1 cellular context compared by ENCODE assay signal in the genomic region with DNA sequence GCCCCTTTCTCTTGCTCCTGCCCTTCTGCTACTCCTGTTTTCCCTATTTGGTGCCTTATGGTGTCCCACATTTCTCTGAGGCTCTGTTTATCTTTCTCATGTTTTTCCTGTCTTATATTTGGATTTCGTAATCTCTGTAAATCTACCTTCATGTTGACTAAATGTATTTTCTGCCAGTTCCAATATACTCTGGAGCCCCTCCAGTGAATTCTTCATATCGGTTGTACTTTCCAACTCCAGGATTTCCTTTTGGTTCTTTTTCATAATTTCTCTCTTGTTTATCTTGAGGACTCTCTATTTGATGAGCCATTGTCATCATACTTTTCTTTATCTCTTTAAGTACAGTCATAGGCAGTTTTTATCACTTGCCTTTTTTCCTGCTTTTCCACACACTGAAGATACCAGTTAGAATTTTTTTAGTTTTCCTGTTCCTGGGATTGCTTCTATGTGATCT.
A peak's percentile ranks its signal among the peaks of the same experiment; 100 is the strongest.
TF ChIP-seq lines count a peak whose summit lies in the region.

No MANE protein-coding gene starts in this region.

TF ChIP-seq in HepG2, 621 proteins besides CTCF, POLR2A, EP300 and RAD21 (continued from another document and continues in another):
- TF ChIP-seq THRA (CRISPR knock-in tag; IDR thresholded peaks at IDR 0.05; ENCODE audit: borderline replicate concordance): peak; percentile 83
- TF ChIP-seq KLF15 (CRISPR knock-in tag; IDR thresholded peaks at IDR 0.05; ENCODE audit: borderline replicate concordance): no peak
- TF ChIP-seq AKAP8 (CRISPR knock-in tag; IDR thresholded peaks at IDR 0.05): no peak
- peak; percentile 31; the same call in 1 of the 2 replicates for TF ChIP-seq GABPB1 (CRISPR knock-in tag; IDR thresholded peaks at IDR 0.05)
- no peak for TF ChIP-seq ZZZ3 (CRISPR knock-in tag; IDR thresholded peaks at IDR 0.05; ENCODE audit: borderline replicate concordance)
- TF ChIP-seq ZNF556 (CRISPR knock-in tag; IDR thresholded peaks at IDR 0.05; ENCODE audit: borderline replicate concordance): peak; percentile 52; the same call in 1 of the 2 replicates
- TF ChIP-seq TARDBP (CRISPR knock-in tag; IDR thresholded peaks at IDR 0.05): peak; percentile 96
- peak; percentile 98 for TF ChIP-seq ZNF614 (CRISPR knock-in tag; IDR thresholded peaks at IDR 0.05; ENCODE audit: borderline replicate concordance)
- TF ChIP-seq, protein P1, sequence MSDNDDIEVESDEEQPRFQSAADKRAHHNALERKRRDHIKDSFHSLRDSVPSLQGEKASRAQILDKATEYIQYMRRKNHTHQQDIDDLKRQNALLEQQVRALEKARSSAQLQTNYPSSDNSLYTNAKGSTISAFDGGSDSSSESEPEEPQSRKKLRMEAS (IDR thresholded peaks at IDR 0.05): peak; percentile 31
- peak; percentile 58; the same call in 1 of the 2 replicates for TF ChIP-seq ZNF362 (CRISPR knock-in tag; IDR thresholded peaks at IDR 0.05; ENCODE audit: borderline replicate concordance)
- TF ChIP-seq SYNCRIP (IDR thresholded peaks at IDR 0.05; ENCODE audit: insufficient read depth, low read depth, low read length): no peak
- peak; percentile 94 for TF ChIP-seq ZNF609 (CRISPR knock-in tag; IDR thresholded peaks at IDR 0.05; ENCODE audit: borderline replicate concordance)
- no peak for TF ChIP-seq CBX1 (IDR thresholded peaks at IDR 0.05; ENCODE audit: low read depth)
- peak; percentile 91 for TF ChIP-seq SAP130 (CRISPR knock-in tag; IDR thresholded peaks at IDR 0.05; ENCODE audit: low read depth)
- TF ChIP-seq GABPA (IDR thresholded peaks at IDR 0.05; ENCODE audit: low read depth, low read length): no peak
- TF ChIP-seq GABPA (CRISPR knock-in tag; IDR thresholded peaks at IDR 0.05; ENCODE audit: low read depth): peak; percentile 72
- TF ChIP-seq XRCC5 (optimal IDR thresholded peaks at IDR 0.05; ENCODE audit: low read length): no peak
- TF ChIP-seq SOX13 (IDR thresholded peaks at IDR 0.05): peak; percentile 33; the same call in 1 of the 2 replicates
- peak in 1 of 2 experiments; percentile 95; a peak in 3 of 4 replicates for TF ChIP-seq SOX13 (CRISPR knock-in tag; conservative IDR thresholded peaks at IDR 0.05 in 1 of 2, IDR thresholded peaks at IDR 0.05 in 1 of 2)
- peak; percentile 68 for TF ChIP-seq HNF4A (CRISPR knock-in tag; IDR thresholded peaks at IDR 0.05)
- no peak for TF ChIP-seq ZBTB40 (IDR thresholded peaks at IDR 0.05)
- TF ChIP-seq ZBTB40 (CRISPR knock-in tag; IDR thresholded peaks at IDR 0.05): peak; percentile 22; the same call in 1 of the 2 replicates
- TF ChIP-seq ZSCAN25 (CRISPR knock-in tag; IDR thresholded peaks at IDR 0.05): no peak
- TF ChIP-seq ZNF589 (CRISPR knock-in tag; conservative IDR thresholded peaks at IDR 0.05): no peak; the same call in 1 of the 2 replicates
- TF ChIP-seq ZBTB10 (CRISPR knock-in tag; IDR thresholded peaks at IDR 0.05; ENCODE audit: borderline replicate concordance): 0 out of 2 replicates have a peak, but pooled peaks have one; percentile 73
- TF ChIP-seq HDAC2 (CRISPR knock-in tag; IDR thresholded peaks at IDR 0.05): peak; percentile 92
- no peak for TF ChIP-seq PRMT3 (CRISPR knock-in tag; IDR thresholded peaks at IDR 0.05; ENCODE audit: borderline replicate concordance, low read depth)
- TF ChIP-seq SALL2 (CRISPR knock-in tag; IDR thresholded peaks at IDR 0.05): no peak
- TF ChIP-seq FOXJ3 (CRISPR knock-in tag; IDR thresholded peaks at IDR 0.05; ENCODE audit: borderline replicate concordance): peak; percentile 99
- peak; percentile 99 for TF ChIP-seq RORA (CRISPR knock-in tag; IDR thresholded peaks at IDR 0.05)
- TF ChIP-seq ZNF878 (CRISPR knock-in tag; IDR thresholded peaks at IDR 0.05): peak; percentile 87; the same call in 1 of the 2 replicates
- TF ChIP-seq PHF21A (CRISPR knock-in tag; IDR thresholded peaks at IDR 0.05): peak; percentile 93
- TF ChIP-seq, protein P2, sequence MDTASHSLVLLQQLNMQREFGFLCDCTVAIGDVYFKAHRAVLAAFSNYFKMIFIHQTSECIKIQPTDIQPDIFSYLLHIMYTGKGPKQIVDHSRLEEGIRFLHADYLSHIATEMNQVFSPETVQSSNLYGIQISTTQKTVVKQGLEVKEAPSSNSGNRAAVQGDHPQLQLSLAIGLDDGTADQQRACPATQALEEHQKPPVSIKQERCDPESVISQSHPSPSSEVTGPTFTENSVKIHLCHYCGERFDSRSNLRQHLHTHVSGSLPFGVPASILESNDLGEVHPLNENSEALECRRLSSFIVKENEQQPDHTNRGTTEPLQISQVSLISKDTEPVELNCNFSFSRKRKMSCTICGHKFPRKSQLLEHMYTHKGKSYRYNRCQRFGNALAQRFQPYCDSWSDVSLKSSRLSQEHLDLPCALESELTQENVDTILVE (CRISPR knock-in tag; IDR thresholded peaks at IDR 0.05): peak; percentile 96
